ENCODE assay signal across 22 cellular contexts in genomic region chr11:24697722-24698121, GRCh38.
DNase-seq lines count a peak whose midpoint lies in the region; ATAC-seq, FAIRE-seq and TF ChIP-seq lines count a peak whose summit lies in the region.
"Had no signal": no experiment of that assay in that cellular context is flagged by ENCODE, and none has a peak within 500 bp of the region (broad histone marks: within the 10 kb centered on the region; RNA-seq: fewer than 3 reads in every experiment).

No MANE protein-coding gene starts in this region.

- intact Hi-C loops in prostate gland (cut with DNase I): no loop called here

- H3K4me3 ChIP-seq in epithelial cell of esophagus (ENCODE audit: low read length): no peak overlapping the region
- no peak overlapping the region for H3K4me3 ChIP-seq in mesodermal cell (ENCODE audit: extremely low read depth, insufficient read depth, low read length, poor library complexity, severe bottlenecking)
- no peak overlapping the region for H3K4me3 ChIP-seq in prostate gland
- H3K4me3 ChIP-seq: ovary, vagina had no signal

- H3K36me3 ChIP-seq in mesodermal cell (ENCODE audit: control insufficient read depth, insufficient read depth, low read length): no peaks in the 10 kb centered on the region
- no peaks in the 10 kb centered on the region for H3K36me3 ChIP-seq in prostate gland
- H3K36me3 ChIP-seq: ovary, vagina had no signal

- peak overlapping the region; percentile 30 for H3K27ac ChIP-seq in mesodermal cell (ENCODE audit: low read depth, low read length, severe bottlenecking)
- H3K27ac ChIP-seq in prostate gland: no peak overlapping the region
- H3K27ac ChIP-seq: ovary, vagina had no signal

- H3K9me3 ChIP-seq in mesodermal cell (ENCODE audit: control insufficient read depth, low read length) (peaks cover 17% of the 10 kb centered on the region), prostate gland (no peaks in the 10 kb centered on the region)
- H3K9me3 ChIP-seq: ovary, vagina had no signal

- ATAC-seq in HG03378 (IDR thresholded peaks at IDR 0.05; ENCODE audit: unreplicated experiment) (no peak), HG03571 (IDR thresholded peaks at IDR 0.05; ENCODE audit: unreplicated experiment) (no peak)
- ATAC-seq: HCT116, Panc1 had no signal

- H3K4me1 ChIP-seq in mesodermal cell (ENCODE audit: control insufficient read depth, insufficient read depth, low read length, poor library complexity, severe bottlenecking) (no peaks in the 10 kb centered on the region), prostate gland (replicated peaks) (no peaks in the 10 kb centered on the region)
- H3K4me1 ChIP-seq: vagina had no signal

- H3K27me3 ChIP-seq in prostate gland (replicated peaks; ENCODE audit: insufficient read depth): no peaks in the 10 kb centered on the region
- H3K27me3 ChIP-seq: ovary, vagina had no signal

- WGBS in mesodermal cell (ENCODE audit: insufficient coverage in 2 of 2), 2 experiments: 100% methylated on average over 1 of the region's 2 CpGs; no CpG with 5 or more reads in 1 of the 2 experiments
- WGBS in prostate gland: 87% methylated on average over 2 of the region's 2 CpGs

- TF ChIP-seq POLR2A in prostate gland (IDR thresholded peaks at IDR 0.05): no peak

- DNase-seq in H4 (ENCODE audit: low spot score): peak; percentile 7
- DNase-seq in RCC 7860 (ENCODE audit: low spot score): peak; percentile 16
- peak; percentile 58 for DNase-seq in epithelial cell of esophagus (ENCODE audit: low read depth)
- no peak for DNase-seq in HTR-8/SVneo (ENCODE audit: insufficient read length, low spot score)
- DNase-seq in prostate gland (ENCODE audit: low spot score): no peak
- DNase-seq: activated CD4-positive, alpha-beta T cell treated with anti-CD3 and anti-CD28 coated beads, Interleukin-2, amount 10 ng/mL, durations not matched to agents 24 days and 14 days; activated CD8-positive, alpha-beta memory T cell treated with anti-CD3 and anti-CD28 coated beads, Interleukin-2, amount 50 U/mL, for 4 hours; activated effector memory CD4-positive, alpha-beta T cell treated with anti-CD3 and anti-CD28 coated beads, Interleukin-2, amount 50 U/mL, for 16 hours; Kasumi-1; NCI-H1105; NCI-H2171; NCI-H774; ovary; stimulated activated CD4-positive, alpha-beta T cell treated with anti-CD3 and anti-CD28 coated beads, Interleukin-4, amount 100 ng/mL, for 1 hour; substantia nigra had no signal

- FAIRE-seq in RCC 7860 (lab: Jason Lieb, UNC) (no peak), HTR-8/SVneo (lab: Jason Lieb, UNC) (no peak)
- FAIRE-seq: GM19239 had no signal

- TF ChIP-seq CTCF in epithelial cell of esophagus (IDR thresholded peaks at IDR 0.05; ENCODE audit: insufficient read depth, low read depth, low read length, missing control alignments): no peak
- TF ChIP-seq CTCF in prostate gland (IDR thresholded peaks at IDR 0.05): no peak

Comparison
In these comparisons a context has a peak if more than half of its experiments do, and no peak if none do; other contexts are left out.
1. DNase-seq: peak in H4 (single experiment), RCC 7860 (single experiment) and epithelial cell of esophagus (single experiment); none in HTR-8/SVneo (single experiment) and prostate gland (single experiment).